Comparison of ENCODE assay signal across 1 cellular context in the genomic region with DNA sequence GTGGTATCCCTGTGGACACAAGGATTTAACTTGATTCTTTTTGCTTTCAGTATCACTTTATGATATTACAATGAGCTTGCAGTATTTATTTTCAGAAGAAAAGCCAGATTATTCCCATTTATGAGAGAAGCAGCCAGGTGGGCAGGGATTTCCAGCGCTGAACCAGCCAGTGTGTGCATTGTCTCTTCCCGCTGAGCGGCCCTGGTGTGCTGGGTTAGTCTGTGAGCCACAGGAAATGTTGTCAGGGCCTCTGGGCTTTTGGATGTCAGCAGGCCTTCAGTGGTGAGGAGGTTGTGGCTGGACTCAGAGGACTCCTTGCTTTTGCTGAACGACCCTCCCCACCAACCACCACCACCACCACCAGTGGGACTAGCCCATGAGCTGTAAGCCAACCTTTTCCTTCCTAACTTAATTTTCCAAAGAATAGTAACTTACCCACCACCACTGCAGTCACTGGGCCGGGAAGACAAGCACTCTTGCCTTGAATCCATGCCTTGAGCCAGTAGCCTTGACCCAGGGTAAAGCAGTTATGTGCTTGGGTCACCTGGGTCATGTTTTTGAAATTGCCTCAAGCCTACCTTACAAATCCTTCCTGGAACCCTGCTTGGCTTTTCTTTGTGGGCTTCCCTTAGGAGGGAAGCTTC.
A peak's percentile ranks its signal among the peaks of the same experiment; 100 is the strongest.
TF ChIP-seq lines count a peak whose summit lies in the region.

No MANE protein-coding gene starts in this region.

TF ChIP-seq in HepG2, 621 proteins besides CTCF, POLR2A, EP300 and RAD21 (continued from another document and continues in another):
- TF ChIP-seq, protein P1, sequence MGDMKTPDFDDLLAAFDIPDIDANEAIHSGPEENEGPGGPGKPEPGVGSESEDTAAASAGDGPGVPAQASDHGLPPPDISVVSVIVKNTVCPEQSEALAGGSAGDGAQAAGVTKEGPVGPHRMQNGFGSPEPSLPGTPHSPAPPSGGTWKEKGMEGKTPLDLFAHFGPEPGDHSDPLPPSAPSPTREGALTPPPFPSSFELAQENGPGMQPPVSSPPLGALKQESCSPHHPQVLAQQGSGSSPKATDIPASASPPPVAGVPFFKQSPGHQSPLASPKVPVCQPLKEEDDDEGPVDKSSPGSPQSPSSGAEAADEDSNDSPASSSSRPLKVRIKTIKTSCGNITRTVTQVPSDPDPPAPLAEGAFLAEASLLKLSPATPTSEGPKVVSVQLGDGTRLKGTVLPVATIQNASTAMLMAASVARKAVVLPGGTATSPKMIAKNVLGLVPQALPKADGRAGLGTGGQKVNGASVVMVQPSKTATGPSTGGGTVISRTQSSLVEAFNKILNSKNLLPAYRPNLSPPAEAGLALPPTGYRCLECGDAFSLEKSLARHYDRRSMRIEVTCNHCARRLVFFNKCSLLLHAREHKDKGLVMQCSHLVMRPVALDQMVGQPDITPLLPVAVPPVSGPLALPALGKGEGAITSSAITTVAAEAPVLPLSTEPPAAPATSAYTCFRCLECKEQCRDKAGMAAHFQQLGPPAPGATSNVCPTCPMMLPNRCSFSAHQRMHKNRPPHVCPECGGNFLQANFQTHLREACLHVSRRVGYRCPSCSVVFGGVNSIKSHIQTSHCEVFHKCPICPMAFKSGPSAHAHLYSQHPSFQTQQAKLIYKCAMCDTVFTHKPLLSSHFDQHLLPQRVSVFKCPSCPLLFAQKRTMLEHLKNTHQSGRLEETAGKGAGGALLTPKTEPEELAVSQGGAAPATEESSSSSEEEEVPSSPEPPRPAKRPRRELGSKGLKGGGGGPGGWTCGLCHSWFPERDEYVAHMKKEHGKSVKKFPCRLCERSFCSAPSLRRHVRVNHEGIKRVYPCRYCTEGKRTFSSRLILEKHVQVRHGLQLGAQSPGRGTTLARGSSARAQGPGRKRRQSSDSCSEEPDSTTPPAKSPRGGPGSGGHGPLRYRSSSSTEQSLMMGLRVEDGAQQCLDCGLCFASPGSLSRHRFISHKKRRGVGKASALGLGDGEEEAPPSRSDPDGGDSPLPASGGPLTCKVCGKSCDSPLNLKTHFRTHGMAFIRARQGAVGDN (CRISPR knock-in tag; IDR thresholded peaks at IDR 0.05), result peak; percentile 78
- TF ChIP-seq SNAPC2 (CRISPR knock-in tag; IDR thresholded peaks at IDR 0.05), result no peak
- TF ChIP-seq MXI1 (IDR thresholded peaks at IDR 0.05; ENCODE audit: borderline replicate concordance, low read depth, low read length), result no peak
- no peak for TF ChIP-seq ZNF724P (CRISPR knock-in tag; IDR thresholded peaks at IDR 0.05; ENCODE audit: borderline replicate concordance)
- TF ChIP-seq HNF4A (CRISPR knock-in tag; IDR thresholded peaks at IDR 0.05), result peak; percentile 45; the same call in 1 of the 2 replicates
- TF ChIP-seq GABPB1 (CRISPR knock-in tag; IDR thresholded peaks at IDR 0.05), result 0 out of 2 replicates have a peak, but pooled peaks have one; percentile 5
- no peak for TF ChIP-seq ZNF18 (CRISPR knock-in tag; IDR thresholded peaks at IDR 0.05; ENCODE audit: insufficient replicate concordance)
- TF ChIP-seq TCF7 (IDR thresholded peaks at IDR 0.05; ENCODE audit: low read depth), result no peak
- no peak for TF ChIP-seq ZNF746 (CRISPR knock-in tag; IDR thresholded peaks at IDR 0.05)
- no peak for TF ChIP-seq ZNF562 (CRISPR knock-in tag; IDR thresholded peaks at IDR 0.05; ENCODE audit: borderline replicate concordance)
- no peak for TF ChIP-seq SRY (CRISPR knock-in tag; IDR thresholded peaks at IDR 0.05)
- peak; percentile 20; the same call in 1 of the 2 replicates for TF ChIP-seq ARID5B (CRISPR knock-in tag; IDR thresholded peaks at IDR 0.05)
- TF ChIP-seq PLSCR1 (CRISPR knock-in tag; IDR thresholded peaks at IDR 0.05; ENCODE audit: borderline replicate concordance), result no peak
- no peak for TF ChIP-seq ZNF841 (CRISPR knock-in tag; IDR thresholded peaks at IDR 0.05; ENCODE audit: borderline replicate concordance)
- TF ChIP-seq ZNF660 (CRISPR knock-in tag; IDR thresholded peaks at IDR 0.05; ENCODE audit: borderline replicate concordance, low read depth), result no peak
- TF ChIP-seq, protein P2, sequence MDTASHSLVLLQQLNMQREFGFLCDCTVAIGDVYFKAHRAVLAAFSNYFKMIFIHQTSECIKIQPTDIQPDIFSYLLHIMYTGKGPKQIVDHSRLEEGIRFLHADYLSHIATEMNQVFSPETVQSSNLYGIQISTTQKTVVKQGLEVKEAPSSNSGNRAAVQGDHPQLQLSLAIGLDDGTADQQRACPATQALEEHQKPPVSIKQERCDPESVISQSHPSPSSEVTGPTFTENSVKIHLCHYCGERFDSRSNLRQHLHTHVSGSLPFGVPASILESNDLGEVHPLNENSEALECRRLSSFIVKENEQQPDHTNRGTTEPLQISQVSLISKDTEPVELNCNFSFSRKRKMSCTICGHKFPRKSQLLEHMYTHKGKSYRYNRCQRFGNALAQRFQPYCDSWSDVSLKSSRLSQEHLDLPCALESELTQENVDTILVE (CRISPR knock-in tag; IDR thresholded peaks at IDR 0.05), result no peak
- TF ChIP-seq, protein P3, sequence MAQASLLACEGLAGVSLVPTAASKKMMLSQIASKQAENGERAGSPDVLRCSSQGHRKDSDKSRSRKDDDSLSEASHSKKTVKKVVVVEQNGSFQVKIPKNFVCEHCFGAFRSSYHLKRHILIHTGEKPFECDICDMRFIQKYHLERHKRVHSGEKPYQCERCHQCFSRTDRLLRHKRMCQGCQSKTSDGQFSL (CRISPR knock-in tag; IDR thresholded peaks at IDR 0.05), result no peak
- TF ChIP-seq MLXIP (CRISPR knock-in tag; IDR thresholded peaks at IDR 0.05; ENCODE audit: borderline replicate concordance), result no peak
- no peak for TF ChIP-seq DBP (CRISPR knock-in tag; IDR thresholded peaks at IDR 0.05; ENCODE audit: not compliant biosample characterization)
- no peak; the same call in 1 of the 2 replicates for TF ChIP-seq MAX (IDR thresholded peaks at IDR 0.05)
- TF ChIP-seq HNRNPL (IDR thresholded peaks at IDR 0.05; ENCODE audit: low read depth, low read length), result no peak
- TF ChIP-seq ZKSCAN1 (IDR thresholded peaks at IDR 0.05; ENCODE audit: low read length), result no peak
- no peak for TF ChIP-seq ZNF891 (CRISPR knock-in tag; IDR thresholded peaks at IDR 0.05)
- TF ChIP-seq NBN (conservative IDR thresholded peaks at IDR 0.05), result no peak
- no peak for TF ChIP-seq ZNF503 (CRISPR knock-in tag; IDR thresholded peaks at IDR 0.05)
- no peak for TF ChIP-seq ZBTB20 (CRISPR knock-in tag; IDR thresholded peaks at IDR 0.05; ENCODE audit: borderline replicate concordance, low read depth)
- TF ChIP-seq ARID4A (CRISPR knock-in tag; IDR thresholded peaks at IDR 0.05; ENCODE audit: borderline replicate concordance), result no peak
